In genomic region chr11:11640152-11640551, GRCh38 we compare ENCODE assay signal across 24 cellular contexts.
"Had no signal": no experiment of that assay in that cellular context is flagged by ENCODE, and none has a peak within 500 bp of the region (broad histone marks: within the 10 kb centered on the region; RNA-seq: fewer than 3 reads in every experiment).

No MANE protein-coding gene starts in this region.

- H3K4me2 ChIP-seq: hepatocyte, neural progenitor cell had no signal

- H3K27ac Mint-ChIP-seq: naive thymus-derived CD4-positive, alpha-beta T cell; nephron; neural progenitor cell; progenitor cell of endocrine pancreas; stimulated activated effector memory CD8-positive, alpha-beta T cell treated with anti-CD3 and anti-CD28 coated beads, Interleukin-12 subunit alpha, Interleukin-12 subunit beta, amount 100 ng/mL, for 72 hours had no signal

- H3K27ac ChIP-seq: epithelial cell of prostate, foreskin keratinocyte, hepatocyte, left lung, neural progenitor cell, parathyroid adenoma, right lobe of liver, stomach, thyroid gland, upper lobe of left lung had no signal

- H3K27me3 ChIP-seq: dorsolateral prefrontal cortex, gastroesophageal sphincter, heart left ventricle, left lung, neural progenitor cell, right lobe of liver, stomach, thyroid gland, upper lobe of left lung had no signal

- H3K4me1 Mint-ChIP-seq: naive thymus-derived CD4-positive, alpha-beta T cell; nephron; stimulated activated effector memory CD8-positive, alpha-beta T cell treated with anti-CD3 and anti-CD28 coated beads, Interleukin-12 subunit alpha, Interleukin-12 subunit beta, amount 100 ng/mL, for 72 hours had no signal

- H2AFZ ChIP-seq: hepatocyte, neural progenitor cell, parathyroid adenoma had no signal

- ATAC-seq: esophagus mucosa; foreskin keratinocyte; gastroesophageal sphincter; heart left ventricle; left cardiac atrium; left lung; naive thymus-derived CD4-positive, alpha-beta T cell; stimulated activated effector memory CD8-positive, alpha-beta T cell treated with anti-CD3 and anti-CD28 coated beads, Interleukin-12 subunit alpha, Interleukin-12 subunit beta, amount 100 ng/mL, for 72 hours had no signal

- H3K9me3 Mint-ChIP-seq: nephron; stimulated activated effector memory CD8-positive, alpha-beta T cell treated with anti-CD3 and anti-CD28 coated beads, Interleukin-12 subunit alpha, Interleukin-12 subunit beta, amount 100 ng/mL, for 72 hours had no signal

- DNase-seq: cerebellar nuclear complex; effector CD4-positive, alpha-beta T cell; foreskin keratinocyte; heart left ventricle; left cardiac atrium; left lung; naive thymus-derived CD4-positive, alpha-beta T cell; stimulated activated CD4-positive, alpha-beta T cell treated with anti-CD3 and anti-CD28 coated beads, Interleukin-2, amount 100 ng/mL, for 24 hours; stimulated activated CD4-positive, alpha-beta T cell treated with anti-CD3 and anti-CD28 coated beads, Interleukin-4, amount 100 ng/mL, for 24 hours; stimulated activated naive CD4-positive, alpha-beta T cell treated with Interleukin-2 at 50 U/mL for 16 hours; stomach; thyroid gland; upper lobe of left lung had no signal

- H3K4me3 ChIP-seq: dorsolateral prefrontal cortex, gastroesophageal sphincter, heart left ventricle, hepatocyte, left lung, neural progenitor cell, right lobe of liver, stomach, thyroid gland, upper lobe of left lung had no signal

- H3K9me3 ChIP-seq: gastroesophageal sphincter, left lung, right lobe of liver, thyroid gland, upper lobe of left lung had no signal

- H3K9ac ChIP-seq: neural progenitor cell, parathyroid adenoma had no signal

- H3K4me3 Mint-ChIP-seq: naive thymus-derived CD4-positive, alpha-beta T cell; nephron; neural progenitor cell; stimulated activated effector memory CD8-positive, alpha-beta T cell treated with anti-CD3 and anti-CD28 coated beads, Interleukin-12 subunit alpha, Interleukin-12 subunit beta, amount 100 ng/mL, for 72 hours had no signal

- H3K36me3 Mint-ChIP-seq: naive thymus-derived CD4-positive, alpha-beta T cell; neural progenitor cell; stimulated activated effector memory CD8-positive, alpha-beta T cell treated with anti-CD3 and anti-CD28 coated beads, Interleukin-12 subunit alpha, Interleukin-12 subunit beta, amount 100 ng/mL, for 72 hours had no signal

- H3K36me3 ChIP-seq: gastroesophageal sphincter, heart left ventricle, left lung, neural progenitor cell, right lobe of liver, stomach, thyroid gland, upper lobe of left lung had no signal

- H3K4me1 ChIP-seq: foreskin keratinocyte, gastroesophageal sphincter, heart left ventricle, left lung, stomach, upper lobe of left lung had no signal
